In the genomic region with DNA sequence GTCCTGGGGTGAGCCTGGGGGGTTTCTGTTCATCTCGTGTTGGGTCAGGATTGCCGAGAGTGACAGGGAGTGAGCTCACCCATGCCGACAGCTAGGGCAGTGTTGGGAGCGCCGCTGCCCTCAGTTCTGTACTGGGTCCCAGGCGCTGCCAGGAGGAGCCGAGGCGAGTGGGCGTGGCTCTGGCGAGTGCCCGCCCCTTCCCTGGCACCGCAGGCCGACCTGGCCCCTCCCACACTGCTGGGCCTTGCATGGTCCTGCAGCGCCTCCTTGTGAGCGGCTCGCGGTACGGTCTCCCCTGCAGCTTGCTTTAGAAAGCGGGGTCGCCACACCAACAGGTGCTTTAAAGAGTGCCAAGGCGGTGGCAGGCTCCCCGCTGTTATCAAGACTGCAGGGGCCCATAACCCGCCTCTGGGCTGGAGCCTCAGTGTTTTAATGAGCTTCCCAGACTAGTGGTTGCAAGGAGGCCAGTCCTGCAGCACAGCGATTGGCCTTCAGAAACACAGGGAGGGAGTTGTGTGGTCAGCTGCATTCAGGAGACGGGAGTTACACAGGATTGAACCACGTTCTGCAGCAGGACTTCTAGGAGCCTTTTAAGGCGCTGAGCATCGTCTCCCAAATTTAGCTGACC, we compare ENCODE assay signal across 8 cellular contexts.
DNase-seq lines count a peak whose midpoint lies in the region; ATAC-seq and FAIRE-seq lines count a peak whose summit lies in the region.
"Not testable (repeated sequence)": the region's sequence is repeated elsewhere in the genome, so short reads cannot be mapped to it uniquely, and the experiment has no call there.

No MANE protein-coding gene starts in this region.

- not testable (repeated sequence) for H3K36me3 ChIP-seq in adipocyte (ENCODE audit: control insufficient read depth, insufficient read depth, low read length, severe bottlenecking)

- intact Hi-C loops in left cardiac atrium (cut with DNase I) = loop anchor here in 1 of 2 donors (5.0 to 10.0 kb wide), 2 partner anchors 61 to 124 kb away; partner anchors contain the start of genes ADAMTS7 and MORF4L1

- H3K4me1 ChIP-seq in adipocyte (ENCODE audit: control insufficient read depth, insufficient read depth, low read length) = peaks cover 17% of the 10 kb centered on the region

- H3K4me3 ChIP-seq in adipocyte (ENCODE audit: low read length) = peak overlapping the region; percentile 63

- ATAC-seq in GM18499 (IDR thresholded peaks at IDR 0.05; ENCODE audit: insufficient read depth, unreplicated experiment) (peak; percentile 75), HG02938 (IDR thresholded peaks at IDR 0.05; ENCODE audit: unreplicated experiment) (peak; percentile 82), left cardiac atrium (peak; percentile 88 to 91)

- peak; percentile 85 for DNase-seq in NCI-H146 (lab: John Stamatoyannopoulos, UW)
- peak; percentile 86 to 93 (median 88) for DNase-seq in T-helper 1 cell
- DNase-seq in adipocyte (ENCODE audit: low read depth) = peak; percentile 96
- peak; percentile 94 for DNase-seq in left cardiac atrium
- DNase-seq in putamen (ENCODE audit: low spot score) = peak; percentile 93
- peak; percentile 91 for DNase-seq in urothelium cell line (ENCODE audit: low spot score)

- H3K9me3 ChIP-seq in adipocyte (ENCODE audit: control insufficient read depth, low read length) = not testable (repeated sequence)

- peak; percentile 93 for FAIRE-seq in urothelium cell line (lab: Jason Lieb, UNC)

- H3K9ac ChIP-seq in adipocyte (ENCODE audit: low read length) = not testable (repeated sequence)

- not testable (repeated sequence) for H3K27me3 ChIP-seq in adipocyte (replicated peaks; ENCODE audit: control insufficient read depth, insufficient read depth, low read length)

Comparison
In these comparisons a context has a peak if more than half of its experiments do, and no peak if none do; other contexts are left out.
1. Peak in every context shown above with its lines: DNase-seq, ATAC-seq and H3K4me3 ChIP-seq.